ENCODE assay signal across 1 cellular context in the genomic region with DNA sequence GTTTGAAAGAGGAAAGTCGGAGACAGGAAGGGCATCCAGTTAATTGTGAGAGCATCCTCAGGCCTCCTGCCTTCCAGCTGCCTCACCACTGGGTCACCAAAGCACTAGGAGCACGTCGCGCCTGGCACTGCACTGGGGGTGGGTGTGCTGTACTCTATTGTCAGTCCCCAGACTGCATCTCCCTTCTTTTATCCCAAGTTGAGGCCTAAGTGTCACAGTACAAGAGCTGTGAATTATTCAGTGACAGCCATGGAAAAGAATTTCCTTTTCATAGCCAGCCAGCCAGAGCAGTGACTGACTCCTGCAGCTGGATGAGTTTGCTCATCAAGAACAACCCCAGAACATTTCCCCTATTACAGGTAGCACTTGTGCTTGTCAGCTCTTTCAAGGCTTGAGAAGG.
TF ChIP-seq lines count a peak whose summit lies in the region.

No MANE protein-coding gene starts in this region.

TF ChIP-seq in HepG2, 621 proteins besides CTCF, POLR2A, EP300 and RAD21:
- TF ChIP-seq ZNF205 (CRISPR knock-in tag; IDR thresholded peaks at IDR 0.05): no peak
- TF ChIP-seq IKZF1 (IDR thresholded peaks at IDR 0.05): no peak
- TF ChIP-seq, protein P1, sequence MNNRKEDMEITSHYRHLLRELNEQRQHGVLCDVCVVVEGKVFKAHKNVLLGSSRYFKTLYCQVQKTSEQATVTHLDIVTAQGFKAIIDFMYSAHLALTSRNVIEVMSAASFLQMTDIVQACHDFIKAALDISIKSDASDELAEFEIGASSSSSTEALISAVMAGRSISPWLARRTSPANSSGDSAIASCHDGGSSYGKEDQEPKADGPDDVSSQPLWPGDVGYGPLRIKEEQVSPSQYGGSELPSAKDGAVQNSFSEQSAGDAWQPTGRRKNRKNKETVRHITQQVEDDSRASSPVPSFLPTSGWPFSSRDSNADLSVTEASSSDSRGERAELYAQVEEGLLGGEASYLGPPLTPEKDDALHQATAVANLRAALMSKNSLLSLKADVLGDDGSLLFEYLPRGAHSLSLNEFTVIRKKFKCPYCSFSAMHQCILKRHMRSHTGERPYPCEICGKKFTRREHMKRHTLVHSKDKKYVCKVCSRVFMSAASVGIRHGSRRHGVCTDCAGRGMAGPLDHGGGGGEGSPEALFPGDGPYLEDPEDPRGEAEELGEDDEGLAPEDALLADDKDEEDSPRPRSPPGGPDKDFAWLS (CRISPR knock-in tag; IDR thresholded peaks at IDR 0.05; ENCODE audit: borderline replicate concordance): no peak
- TF ChIP-seq CHCHD3 (CRISPR knock-in tag; IDR thresholded peaks at IDR 0.05): no peak
- peak; percentile 45 for TF ChIP-seq ZNF781 (CRISPR knock-in tag; IDR thresholded peaks at IDR 0.05; ENCODE audit: borderline replicate concordance, not compliant biosample characterization)
TF ChIP-seq in HepG2: peak in this region for 1.
